Comparison of ENCODE assay signal across 15 cellular contexts in the genomic region with DNA sequence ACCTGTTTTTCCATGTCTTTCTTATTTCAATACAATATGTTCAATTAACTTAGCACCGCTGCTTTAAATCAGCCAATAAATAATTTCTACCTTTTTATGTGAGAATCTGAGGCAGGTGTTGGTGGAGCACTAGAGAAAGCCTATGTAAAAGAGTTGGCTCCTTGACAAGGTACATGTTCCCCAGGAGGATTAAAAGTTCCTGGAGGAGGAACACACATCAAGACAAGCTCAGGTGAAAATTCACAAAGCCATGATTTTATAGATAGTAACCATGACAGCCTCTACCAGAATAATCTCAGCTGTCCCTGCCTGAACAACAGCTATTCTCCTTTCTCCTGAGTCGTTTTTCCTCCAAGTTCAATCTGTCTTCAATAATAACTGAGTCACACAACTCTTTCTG. TPM values are rescaled to one million over a fixed set of nuclear protein-coding genes. Genes with fewer than 3 reads are reported as not detected.
DNase-seq lines count a peak whose midpoint lies in the region; ATAC-seq and TF ChIP-seq lines count a peak whose summit lies in the region.
"Had no signal": no experiment of that assay in that cellular context is flagged by ENCODE, and none has a peak within 500 bp of the region (broad histone marks: within the 10 kb centered on the region; RNA-seq: fewer than 3 reads in every experiment).

No MANE protein-coding gene starts in this region.

- H3K27ac Mint-ChIP-seq in activated CD8-positive, alpha-beta T cell treated with anti-CD3 and anti-CD28 coated beads for 36 hours, result peak overlapping the region; percentile 85
- no peak overlapping the region for H3K27ac Mint-ChIP-seq in activated CD8-positive, alpha-beta T cell treated with anti-CD3 and anti-CD28 coated beads, Interleukin-2, amount 10 ng/mL, durations not matched to agents 7 days and 5 days
- H3K27ac Mint-ChIP-seq in CD4-positive, alpha-beta T cell, result peak overlapping the region; percentile 58
- peak overlapping the region; percentile 94 for H3K27ac Mint-ChIP-seq in activated naive CD8-positive, alpha-beta T cell treated with anti-CD3 and anti-CD28 coated beads, Interleukin-2, amount 50 U/mL, for 24 hours

- intact Hi-C loops in activated CD8-positive, alpha-beta T cell treated with anti-CD3 and anti-CD28 coated beads for 36 hours (cut with micrococcal nuclease), result loop anchor here (5.0 kb wide), 1 partner anchor 51 kb away; no protein-coding TSS in a partner anchor
- intact Hi-C loops in CD4-positive, alpha-beta T cell (cut with DNase I, micrococcal nuclease), result no loop called here

- no peak overlapping the region for H3K27ac ChIP-seq in CD4-positive, alpha-beta T cell (ENCODE audit: low read depth, low read length)

- H3K4me3 ChIP-seq in LNCaP clone FGC (ENCODE audit: low read depth, low read length), result no peak overlapping the region
- H3K4me3 ChIP-seq: K562 had no signal

- H3K9me3 ChIP-seq in CD4-positive, alpha-beta T cell (ENCODE audit: control insufficient read depth, low read length), result no peaks in the 10 kb centered on the region

- no peaks in the 10 kb centered on the region for H3K27me3 Mint-ChIP-seq in activated CD8-positive, alpha-beta T cell treated with anti-CD3 and anti-CD28 coated beads for 36 hours
- no peaks in the 10 kb centered on the region for H3K27me3 Mint-ChIP-seq in activated CD8-positive, alpha-beta T cell treated with anti-CD3 and anti-CD28 coated beads, Interleukin-2, amount 10 ng/mL, durations not matched to agents 7 days and 5 days (ENCODE audit: low read depth)
- H3K27me3 Mint-ChIP-seq in CD4-positive, alpha-beta T cell, result no peaks in the 10 kb centered on the region
- no peaks in the 10 kb centered on the region for H3K27me3 Mint-ChIP-seq in activated naive CD8-positive, alpha-beta T cell treated with anti-CD3 and anti-CD28 coated beads, Interleukin-2, amount 50 U/mL, for 24 hours

- no peak for DNase-seq in activated CD8-positive, alpha-beta T cell treated with anti-CD3 and anti-CD28 coated beads for 36 hours
- DNase-seq in activated CD8-positive, alpha-beta T cell treated with anti-CD3 and anti-CD28 coated beads, Interleukin-2, amount 10 ng/mL, durations not matched to agents 7 days and 5 days, result no peak
- DNase-seq in CD4-positive, alpha-beta T cell, result no peak
- DNase-seq in LNCaP clone FGC (ENCODE audit: low read depth), result peak; percentile 84
- DNase-seq in activated naive CD8-positive, alpha-beta T cell treated with anti-CD3 and anti-CD28 coated beads, Interleukin-2, amount 50 U/mL, for 24 hours, result no peak
- DNase-seq in stimulated activated CD4-positive, alpha-beta T cell treated with anti-CD3 and anti-CD28 coated beads, Interleukin-1b, Interleukin-23, amount 100 ng/mL, for 48 hours, result no peak
- DNase-seq in stimulated activated CD4-positive, alpha-beta T cell treated with anti-CD3 and anti-CD28 coated beads, Interleukin-4, amount 100 ng/mL, for 24 hours, result no peak
- DNase-seq: DMS 273 treated with DMSO at 0.1 percent for 48 hours, EL, NCI-H1048, NCI-H1694, NCI-H510A treated with DMSO at 0.1 percent for 48 hours, SHP77 had no signal

- POLR2A ChIA-PET in activated CD8-positive, alpha-beta T cell treated with anti-CD3 and anti-CD28 coated beads for 36 hours (lab: Charles Lee), result interaction anchor here (0.9 to 2.2 kb wide), 3 partner anchors 9 to 18 kb away, joined by 4 to 7 read pairs (median 4); no protein-coding TSS in a partner anchor
- POLR2A ChIA-PET in activated CD8-positive, alpha-beta T cell treated with anti-CD3 and anti-CD28 coated beads, Interleukin-2, amount 10 ng/mL, durations not matched to agents 7 days and 5 days (lab: Charles Lee), result interaction anchor here (1.0 kb wide), 1 partner anchor 57 kb away, joined by 3 read pairs; no protein-coding TSS in a partner anchor
- POLR2A ChIA-PET in CD4-positive, alpha-beta T cell (lab: Charles Lee), result no interaction called here

- CTCF ChIA-PET in activated CD8-positive, alpha-beta T cell treated with anti-CD3 and anti-CD28 coated beads for 36 hours (lab: Charles Lee), result interaction anchor here (2.0 to 2.6 kb wide), 2 partner anchors 18 to 21 kb away, joined by 9 to 10 read pairs; no protein-coding TSS in a partner anchor
- CTCF ChIA-PET in activated CD8-positive, alpha-beta T cell treated with anti-CD3 and anti-CD28 coated beads, Interleukin-2, amount 10 ng/mL, durations not matched to agents 7 days and 5 days (lab: Charles Lee), result interaction anchor here (0.8 to 2.5 kb wide), 5 partner anchors 9 to 23 kb away, joined by 3 to 14 read pairs (median 4); no protein-coding TSS in a partner anchor
- CTCF ChIA-PET in CD4-positive, alpha-beta T cell (lab: Charles Lee), result interaction anchor here (1.5 to 3.4 kb wide), 3 partner anchors 13 to 20 kb away, joined by 5 to 19 read pairs (median 5); no protein-coding TSS in a partner anchor

- no peaks in the 10 kb centered on the region for H3K9me3 Mint-ChIP-seq in activated CD8-positive, alpha-beta T cell treated with anti-CD3 and anti-CD28 coated beads for 36 hours
- no peaks in the 10 kb centered on the region for H3K9me3 Mint-ChIP-seq in activated CD8-positive, alpha-beta T cell treated with anti-CD3 and anti-CD28 coated beads, Interleukin-2, amount 10 ng/mL, durations not matched to agents 7 days and 5 days (ENCODE audit: insufficient read depth)
- no peaks in the 10 kb centered on the region for H3K9me3 Mint-ChIP-seq in CD4-positive, alpha-beta T cell
- no peaks in the 10 kb centered on the region for H3K9me3 Mint-ChIP-seq in activated naive CD8-positive, alpha-beta T cell treated with anti-CD3 and anti-CD28 coated beads, Interleukin-2, amount 50 U/mL, for 24 hours

- no peak for TF ChIP-seq CTCF in activated CD8-positive, alpha-beta T cell treated with anti-CD3 and anti-CD28 coated beads for 36 hours (IDR thresholded peaks at IDR 0.05)
- TF ChIP-seq CTCF in CD4-positive, alpha-beta T cell (IDR thresholded peaks at IDR 0.05), result no peak
- no peak for TF ChIP-seq CTCF in LNCaP clone FGC (IDR thresholded peaks at IDR 0.05; ENCODE audit: control insufficient read depth, extremely low read depth, insufficient read depth)

- H3K4me3 Mint-ChIP-seq in activated CD8-positive, alpha-beta T cell treated with anti-CD3 and anti-CD28 coated beads for 36 hours, result no peak overlapping the region
- H3K4me3 Mint-ChIP-seq in activated CD8-positive, alpha-beta T cell treated with anti-CD3 and anti-CD28 coated beads, Interleukin-2, amount 10 ng/mL, durations not matched to agents 7 days and 5 days, result no peak overlapping the region
- no peak overlapping the region for H3K4me3 Mint-ChIP-seq in CD4-positive, alpha-beta T cell
- peak overlapping the region; percentile 32 for H3K4me3 Mint-ChIP-seq in activated naive CD8-positive, alpha-beta T cell treated with anti-CD3 and anti-CD28 coated beads, Interleukin-2, amount 50 U/mL, for 24 hours

- H3K27me3 ChIP-seq in CD4-positive, alpha-beta T cell (ENCODE audit: control insufficient read depth, insufficient read depth, low read length), result no peaks in the 10 kb centered on the region

- peaks cover 71% of the 10 kb centered on the region for H3K4me1 Mint-ChIP-seq in activated CD8-positive, alpha-beta T cell treated with anti-CD3 and anti-CD28 coated beads for 36 hours (ENCODE audit: low read depth)
- peaks cover 63% of the 10 kb centered on the region for H3K4me1 Mint-ChIP-seq in activated CD8-positive, alpha-beta T cell treated with anti-CD3 and anti-CD28 coated beads, Interleukin-2, amount 10 ng/mL, durations not matched to agents 7 days and 5 days (ENCODE audit: low read depth)
- H3K4me1 Mint-ChIP-seq in CD4-positive, alpha-beta T cell (ENCODE audit: low read depth), result peaks cover 55% of the 10 kb centered on the region
- peaks cover 79% of the 10 kb centered on the region for H3K4me1 Mint-ChIP-seq in activated naive CD8-positive, alpha-beta T cell treated with anti-CD3 and anti-CD28 coated beads, Interleukin-2, amount 50 U/mL, for 24 hours

- ATAC-seq in activated CD8-positive, alpha-beta T cell treated with anti-CD3 and anti-CD28 coated beads for 36 hours, result no peak
- ATAC-seq in activated CD8-positive, alpha-beta T cell treated with anti-CD3 and anti-CD28 coated beads, Interleukin-2, amount 10 ng/mL, durations not matched to agents 7 days and 5 days, result no peak
- no peak for ATAC-seq in CD4-positive, alpha-beta T cell (ENCODE audit: poor library complexity)
- no peak for ATAC-seq in activated naive CD8-positive, alpha-beta T cell treated with anti-CD3 and anti-CD28 coated beads, Interleukin-2, amount 50 U/mL, for 24 hours
- ATAC-seq: K562 had no signal

- peaks cover 70% of the 10 kb centered on the region for H3K36me3 Mint-ChIP-seq in activated CD8-positive, alpha-beta T cell treated with anti-CD3 and anti-CD28 coated beads for 36 hours (ENCODE audit: low read depth)
- peaks cover 87% of the 10 kb centered on the region for H3K36me3 Mint-ChIP-seq in activated CD8-positive, alpha-beta T cell treated with anti-CD3 and anti-CD28 coated beads, Interleukin-2, amount 10 ng/mL, durations not matched to agents 7 days and 5 days (ENCODE audit: low read depth)
- H3K36me3 Mint-ChIP-seq in CD4-positive, alpha-beta T cell (ENCODE audit: low read depth), result peaks cover 88% of the 10 kb centered on the region
- H3K36me3 Mint-ChIP-seq in activated naive CD8-positive, alpha-beta T cell treated with anti-CD3 and anti-CD28 coated beads, Interleukin-2, amount 50 U/mL, for 24 hours (ENCODE audit: low read depth), result peaks cover 59% of the 10 kb centered on the region

RNA-seq across cellular contexts. Expression of a gene that starts 3.4 kb away (rescaled TPM):
- 100 to 1,000 TPM; 226 to 235 TPM for total RNA-seq in activated CD8-positive, alpha-beta T cell treated with anti-CD3 and anti-CD28 coated beads for 36 hours
- total RNA-seq in activated CD8-positive, alpha-beta T cell treated with anti-CD3 and anti-CD28 coated beads, Interleukin-2, amount 10 ng/mL, durations not matched to agents 7 days and 5 days, result under 1 TPM; 0.68 to 0.74 TPM
- under 1 TPM in 1 of 2 experiments, not detected in 1; 0.11 TPM for total RNA-seq in CD4-positive, alpha-beta T cell
- total RNA-seq: H1 had no signal

RNA-seq across cellular contexts. Expression of a gene that starts 56.6 kb away (rescaled TPM):
- total RNA-seq in activated CD8-positive, alpha-beta T cell treated with anti-CD3 and anti-CD28 coated beads for 36 hours, result 100 to 1,000 TPM; 142 to 147 TPM
- total RNA-seq in activated CD8-positive, alpha-beta T cell treated with anti-CD3 and anti-CD28 coated beads, Interleukin-2, amount 10 ng/mL, durations not matched to agents 7 days and 5 days, result 100 to 1,000 TPM; 293 to 303 TPM
- 100 to 1,000 TPM; 194 to 205 TPM for total RNA-seq in CD4-positive, alpha-beta T cell
- total RNA-seq: H1 had no signal

Comparison
In these comparisons a context has a peak if more than half of its experiments do, and no peak if none do; other contexts are left out.
1. RNA of a gene that starts 3.4 kb away (total RNA-seq): 226 to 235 TPM in activated CD8-positive, alpha-beta T cell treated with anti-CD3 and anti-CD28 coated beads for 36 hours; 0.68 to 0.74 TPM in activated CD8-positive, alpha-beta T cell treated with anti-CD3 and anti-CD28 coated beads, Interleukin-2, amount 10 ng/mL, durations not matched to agents 7 days and 5 days and 0.11 TPM in CD4-positive, alpha-beta T cell; every median in the first group is over 100 times any median in the second.